8 cellular contexts compared by ENCODE assay signal in genomic region chr17:82021728-82022309, GRCh38. TPM values are rescaled to one million over a fixed set of nuclear protein-coding genes. Genes with fewer than 3 reads are reported as not detected.
A peak's percentile ranks its signal among the peaks of the same experiment; 100 is the strongest.
DNase-seq lines count a peak whose midpoint lies in the region; ATAC-seq, FAIRE-seq and TF ChIP-seq lines count a peak whose summit lies in the region.

No MANE protein-coding gene starts in this region.

- FAIRE-seq in GM12891 (lab: Jason Lieb, UNC), result peak; percentile 76
- FAIRE-seq in endothelial cell of umbilical vein (lab: Jason Lieb, UNC), result no peak

- BruUV-seq in PC-3 (replicated peaks; lab: Mats Ljungman, UMichigan), result no TSS peak
- BruUV-seq in endothelial cell of umbilical vein (replicated peaks; lab: Mats Ljungman, UMichigan), result no TSS peak

- no peaks in the 10 kb centered on the region for H3K9me3 ChIP-seq in PC-3 (ENCODE audit: low read length)
- H3K9me3 ChIP-seq in endothelial cell of umbilical vein (replicated peaks; ENCODE audit: control insufficient read depth, insufficient read depth, low read length), result no peaks in the 10 kb centered on the region
- no peaks in the 10 kb centered on the region for H3K9me3 ChIP-seq in prostate gland

- POLR2A ChIA-PET in PC-3 (lab: Charles Lee; ENCODE audit: unreplicated experiment) (no interaction called here), endothelial cell of umbilical vein (lab: Charles Lee) (no interaction called here)

- H3K4me3 ChIP-seq in PC-3 (ENCODE audit: low read length), result peak overlapping the region; percentile 100
- H3K4me3 ChIP-seq in endothelial cell of umbilical vein (replicated peaks in 1 of 3; ENCODE audit: insufficient read depth in 1 of 3, low read depth in 1 of 3, low read length in 3 of 3), result peak overlapping the region; percentile 50 to 70 (median 60)
- peak overlapping the region; percentile 85 to 88 for H3K4me3 ChIP-seq in prostate gland

- H3K36me3 ChIP-seq in PC-3 (ENCODE audit: low read depth, low read length) (no peaks in the 10 kb centered on the region; the same call in 1 of the 2 replicates), endothelial cell of umbilical vein (ENCODE audit: control insufficient read depth in 2 of 2, extremely low read depth in 1 of 2, insufficient read depth in 2 of 2, low read length in 2 of 2) (no peaks in the 10 kb centered on the region), prostate gland (no peaks in the 10 kb centered on the region)

- no peaks in the 10 kb centered on the region for H3K9me2 ChIP-seq in PC-3 (replicated peaks; ENCODE audit: low read length)

- H3K9me1 ChIP-seq in endothelial cell of umbilical vein (replicated peaks; ENCODE audit: control insufficient read depth, extremely low read depth, insufficient read depth, low read length), result no peaks in the 10 kb centered on the region

- dilution Hi-C loops in endothelial cell of umbilical vein (cut with MboI; ENCODE audit: extremely low pct_ligation_motif_present, low sequenced_read_pairs), result no loop called here

- CTCF ChIA-PET in PC-3 (lab: Charles Lee) (interaction anchor here (0.6 to 4.8 kb wide), 4 partner anchors 9 to 62 kb away, joined by 3 to 40 read pairs (median 6); no protein-coding TSS in a partner anchor), endothelial cell of umbilical vein (lab: Charles Lee) (interaction anchor here (0.6 to 9.1 kb wide), 16 partner anchors 9 to 152 kb away, joined by 3 to 345 read pairs (median 6); partner anchors contain the start of genes ARHGDIA, NOTUM and RAC3)

- H2AFZ ChIP-seq in PC-3 (ENCODE audit: low read length) (peak overlapping the region; percentile 80; the same call in 1 of the 2 replicates), endothelial cell of umbilical vein (ENCODE audit: low read depth, low read length) (no peak overlapping the region)

- intact Hi-C loops in PC-3 (cut with micrococcal nuclease) (loop anchor here (1.0 kb wide), 1 partner anchor 63 kb away; no protein-coding TSS in a partner anchor), endothelial cell of umbilical vein (cut with micrococcal nuclease) (loop anchor here (1.0 to 10.0 kb wide), 6 partner anchors 45 to 193 kb away; partner anchors contain the start of genes ASPSCR1, CCDC57, FASN and MAFG), prostate gland (cut with DNase I) (loop anchor here (2.0 kb wide), 1 partner anchor 63 kb away; no protein-coding TSS in a partner anchor)

- no peaks in the 10 kb centered on the region for H3F3A ChIP-seq in PC-3 (ENCODE audit: low read length, unreplicated experiment)

- peak overlapping the region; percentile 98 for H3K9ac ChIP-seq in PC-3 (ENCODE audit: low read length)
- peak overlapping the region; percentile 61 for H3K9ac ChIP-seq in endothelial cell of umbilical vein (replicated peaks; ENCODE audit: extremely low read depth, insufficient read depth, low read length)

- TF ChIP-seq POLR2A in GM12891 (IDR thresholded peaks at IDR 0.05; ENCODE audit: low read depth, low read length) (no peak), endothelial cell of umbilical vein (IDR thresholded peaks at IDR 0.05; ENCODE audit: low read depth, low read length) (no peak), prostate gland (IDR thresholded peaks at IDR 0.05) (no peak)

- H3K4me2 ChIP-seq in PC-3 (ENCODE audit: low read length), result peak overlapping the region; percentile 99
- H3K4me2 ChIP-seq in endothelial cell of umbilical vein (ENCODE audit: insufficient read depth, low read length), result peak overlapping the region; percentile 70

- WGBS in prostate gland, result 18% methylated on average over 15 of the region's 15 CpGs

- H3K27me3 ChIP-seq in PC-3 (ENCODE audit: low read length) (no peaks in the 10 kb centered on the region), endothelial cell of umbilical vein (ENCODE audit: control insufficient read depth in 2 of 2, insufficient read depth in 2 of 2, low read length in 2 of 2) (no peaks in the 10 kb centered on the region), prostate gland (replicated peaks; ENCODE audit: insufficient read depth) (no peaks in the 10 kb centered on the region)

- H4K20me1 ChIP-seq in PC-3 (ENCODE audit: low read length) (peaks cover 7% of the 10 kb centered on the region; the same call in 1 of the 2 replicates), endothelial cell of umbilical vein (replicated peaks; ENCODE audit: control insufficient read depth, extremely low read depth, insufficient read depth, low read length) (no peaks in the 10 kb centered on the region)

- TF ChIP-seq CTCF in PC-3 (conservative IDR thresholded peaks at IDR 0.05; ENCODE audit: low read depth, low read length) (no peak), endothelial cell of umbilical vein (IDR thresholded peaks at IDR 0.05; ENCODE audit: extremely low read depth in 1 of 2, insufficient read depth in 1 of 2, low read depth in 1 of 2, low read length in 2 of 2) (no peak), prostate gland (IDR thresholded peaks at IDR 0.05) (no peak)

- H3K4me1 ChIP-seq in PC-3 (ENCODE audit: insufficient read depth, low read length), result peaks cover 21% of the 10 kb centered on the region; the same call in 1 of the 2 replicates
- H3K4me1 ChIP-seq in endothelial cell of umbilical vein (ENCODE audit: control insufficient read depth, extremely low read depth, insufficient read depth, low read length), result peaks cover 12% of the 10 kb centered on the region
- peaks cover 18% of the 10 kb centered on the region for H3K4me1 ChIP-seq in prostate gland (replicated peaks)

- H3K79me2 ChIP-seq in PC-3 (ENCODE audit: low read length) (peaks cover 43% of the 10 kb centered on the region), endothelial cell of umbilical vein (ENCODE audit: control insufficient read depth, insufficient read depth, low read length) (peaks cover 5% of the 10 kb centered on the region)

- ATAC-seq in PC-3 (no peak), GM19328 (IDR thresholded peaks at IDR 0.05; ENCODE audit: unreplicated experiment) (no peak)

- H3K27ac ChIP-seq in PC-3 (ENCODE audit: low read length) (peak overlapping the region; percentile 57), endothelial cell of umbilical vein (ENCODE audit: insufficient read depth, low read depth, low read length) (no peak overlapping the region), prostate gland (peak overlapping the region; percentile 62 to 73)

- no peak for DNase-seq in GM12891 (ENCODE audit: insufficient read length, low spot score)
- DNase-seq in PC-3, result no peak
- no peak for DNase-seq in endothelial cell of umbilical vein (ENCODE audit: low read depth, low spot score)
- no peak for DNase-seq in prostate gland (ENCODE audit: low spot score)
- no peak for DNase-seq in globus pallidus (ENCODE audit: low spot score)
- no peak for DNase-seq in DMS79 (lab: John Stamatoyannopoulos, UW)
- DNase-seq in SKM-1 treated with dmso at 0.1 percent for 144 hours (lab: John Stamatoyannopoulos, UW; ENCODE audit: unreplicated experiment), result no peak

RNA-seq across cellular contexts. Expression of gene CENPX, which starts 0.9 kb away (rescaled TPM):
- 45.7 TPM for polyA plus RNA-seq in GM12891 (2012; ENCODE audit: low read depth, missing spikeins)
- total RNA-seq in PC-3 (2014; rRNA removed) (344 and 390 TPM in 2 replicates), endothelial cell of umbilical vein (56.2 and 68.0 TPM in 2 replicates), prostate gland (100 to 1,000 TPM in 1 of 2 donors, 10 to 100 TPM in 1; 84.9 to 263 TPM)
- polyA plus RNA-seq in endothelial cell of umbilical vein, result 67.2 and 67.6 TPM in 2 replicates
- polyA plus RNA-seq in endothelial cell of umbilical vein (2011; cell fraction: cytosol; rRNA removed), result 54.9 and 73.0 TPM in 2 replicates
- 54.2 and 58.1 TPM in 2 replicates for polyA plus RNA-seq in endothelial cell of umbilical vein (2011; cell fraction: nucleus; rRNA removed)
- polyA plus RNA-seq in endothelial cell of umbilical vein (2012), result 46.4 and 47.4 TPM in 2 replicates
- 13.8 and 18.6 TPM in 2 replicates for polyA minus RNA-seq in endothelial cell of umbilical vein
- polyA minus RNA-seq in endothelial cell of umbilical vein (2011; cell fraction: cytosol; rRNA and poly(A)+ RNA removed), result 52.5 TPM
- polyA minus RNA-seq in endothelial cell of umbilical vein (2011; cell fraction: nucleus; rRNA and poly(A)+ RNA removed), result 3.8 and 8.9 TPM in 2 replicates

RNA-seq across cellular contexts. Expression of gene LRRC45, which starts 1.3 kb away (rescaled TPM):
- polyA plus RNA-seq in GM12891 (2012; ENCODE audit: low read depth, missing spikeins), result 8.5 TPM
- total RNA-seq in PC-3 (2014; rRNA removed) (71.5 and 90.0 TPM in 2 replicates), endothelial cell of umbilical vein (18.6 and 22.9 TPM in 2 replicates), prostate gland (10 to 100 TPM; 22.2 to 24.1 TPM)
- polyA plus RNA-seq in endothelial cell of umbilical vein, result 7.6 and 8.1 TPM in 2 replicates
- 6.1 and 10.3 TPM in 2 replicates for polyA plus RNA-seq in endothelial cell of umbilical vein (2011; cell fraction: cytosol; rRNA removed)
- 53.9 and 58.6 TPM in 2 replicates for polyA plus RNA-seq in endothelial cell of umbilical vein (2011; cell fraction: nucleus; rRNA removed)
- polyA plus RNA-seq in endothelial cell of umbilical vein (2012), result 6.4 and 10.3 TPM in 2 replicates
- 4.6 and 6.7 TPM in 2 replicates for polyA minus RNA-seq in endothelial cell of umbilical vein
- 18.1 TPM for polyA minus RNA-seq in endothelial cell of umbilical vein (2011; cell fraction: cytosol; rRNA and poly(A)+ RNA removed)
- polyA minus RNA-seq in endothelial cell of umbilical vein (2011; cell fraction: nucleus; rRNA and poly(A)+ RNA removed), result 6.9 and 9.7 TPM in 2 replicates

RNA-seq across cellular contexts. Expression of gene RAC3, which starts 9.7 kb away (rescaled TPM):
- polyA plus RNA-seq in GM12891 (2012; ENCODE audit: low read depth, missing spikeins), result 3.3 TPM
- total RNA-seq in PC-3 (2014; rRNA removed), result 46.8 and 52.2 TPM in 2 replicates
- total RNA-seq in endothelial cell of umbilical vein, result 34.1 and 35.4 TPM in 2 replicates
- 56.0 and 91.1 TPM in 2 replicates for polyA plus RNA-seq in endothelial cell of umbilical vein
- polyA plus RNA-seq in endothelial cell of umbilical vein (2011; cell fraction: cytosol; rRNA removed), result 37.4 and 51.2 TPM in 2 replicates
- 50.0 and 55.7 TPM in 2 replicates for polyA plus RNA-seq in endothelial cell of umbilical vein (2011; cell fraction: nucleus; rRNA removed)
- polyA plus RNA-seq in endothelial cell of umbilical vein (2012), result 23.4 and 52.5 TPM in 2 replicates
- polyA minus RNA-seq in endothelial cell of umbilical vein, result 22.6 and 24.3 TPM in 2 replicates
- polyA minus RNA-seq in endothelial cell of umbilical vein (2011; cell fraction: cytosol; rRNA and poly(A)+ RNA removed), result 7.6 TPM
- polyA minus RNA-seq in endothelial cell of umbilical vein (2011; cell fraction: nucleus; rRNA and poly(A)+ RNA removed), result 9.2 and 19.1 TPM in 2 replicates
- total RNA-seq in prostate gland, result 10 to 100 TPM; 41.8 to 93.9 TPM

RNA-seq across cellular contexts. Expression of gene DCXR, which starts 15.7 kb away (rescaled TPM):
- 40.2 TPM for polyA plus RNA-seq in GM12891 (2012; ENCODE audit: low read depth, missing spikeins)
- 135 and 142 TPM in 2 replicates for total RNA-seq in PC-3 (2014; rRNA removed)
- 75.2 and 93.0 TPM in 2 replicates for total RNA-seq in endothelial cell of umbilical vein
- 178 and 241 TPM in 2 replicates for polyA plus RNA-seq in endothelial cell of umbilical vein
- polyA plus RNA-seq in endothelial cell of umbilical vein (2011; cell fraction: cytosol; rRNA removed), result 153 and 181 TPM in 2 replicates
- polyA plus RNA-seq in endothelial cell of umbilical vein (2011; cell fraction: nucleus; rRNA removed), result 150 and 164 TPM in 2 replicates
- 106 and 108 TPM in 2 replicates for polyA plus RNA-seq in endothelial cell of umbilical vein (2012)
- 41.9 and 53.2 TPM in 2 replicates for polyA minus RNA-seq in endothelial cell of umbilical vein
- 39.0 TPM for polyA minus RNA-seq in endothelial cell of umbilical vein (2011; cell fraction: cytosol; rRNA and poly(A)+ RNA removed)
- polyA minus RNA-seq in endothelial cell of umbilical vein (2011; cell fraction: nucleus; rRNA and poly(A)+ RNA removed), result 8.4 and 18.0 TPM in 2 replicates
- total RNA-seq in prostate gland, result 100 to 1,000 TPM; 235 to 744 TPM

RNA-seq across cellular contexts. Expression of gene RFNG, which starts 29.8 kb away (rescaled TPM):
- 13.8 TPM for polyA plus RNA-seq in GM12891 (2012; ENCODE audit: low read depth, missing spikeins)
- total RNA-seq in PC-3 (2014; rRNA removed) (46.7 and 46.8 TPM in 2 replicates), endothelial cell of umbilical vein (33.7 and 36.9 TPM in 2 replicates), prostate gland (10 to 100 TPM; 48.8 to 92.7 TPM)
- 40.0 and 59.2 TPM in 2 replicates for polyA plus RNA-seq in endothelial cell of umbilical vein
- 14.3 and 27.7 TPM in 2 replicates for polyA plus RNA-seq in endothelial cell of umbilical vein (2011; cell fraction: cytosol; rRNA removed)
- 122 and 156 TPM in 2 replicates for polyA plus RNA-seq in endothelial cell of umbilical vein (2011; cell fraction: nucleus; rRNA removed)
- polyA plus RNA-seq in endothelial cell of umbilical vein (2012), result 22.3 and 37.7 TPM in 2 replicates
- polyA minus RNA-seq in endothelial cell of umbilical vein, result 13.8 and 16.9 TPM in 2 replicates
- 8.5 TPM for polyA minus RNA-seq in endothelial cell of umbilical vein (2011; cell fraction: cytosol; rRNA and poly(A)+ RNA removed)
- polyA minus RNA-seq in endothelial cell of umbilical vein (2011; cell fraction: nucleus; rRNA and poly(A)+ RNA removed), result 14.9 and 33.9 TPM in 2 replicates
